In genomic region chr18:55579888-55580287, GRCh38 we compare ENCODE assay signal across 22 cellular contexts. TPM values are rescaled to one million over a fixed set of nuclear protein-coding genes. Genes with fewer than 3 reads are reported as not detected.
A peak's percentile ranks its signal among the peaks of the same experiment; 100 is the strongest.
DNase-seq lines count a peak whose midpoint lies in the region; ATAC-seq, FAIRE-seq and TF ChIP-seq lines count a peak whose summit lies in the region.
"Had no signal": no experiment of that assay in that cellular context is flagged by ENCODE, and none has a peak within 500 bp of the region (broad histone marks: within the 10 kb centered on the region; RNA-seq: fewer than 3 reads in every experiment).

No MANE protein-coding gene starts in this region.

- H3K36me3 ChIP-seq in BE2C (peaks cover 22% of the 10 kb centered on the region), Loucy (ENCODE audit: insufficient read depth, low read length) (no peaks in the 10 kb centered on the region), H1 (ENCODE audit: control insufficient read depth in 2 of 4, insufficient read depth in 4 of 4, low read length in 3 of 4) (peaks cover 0 to 33% (median 0%) of the 10 kb centered on the region in 4 experiments; a peak in 1 of 8 replicates), brain microvascular endothelial cell (replicated peaks) (no peaks in the 10 kb centered on the region)
- H3K36me3 ChIP-seq: lower lobe of right lung had no signal

- H2BK20ac ChIP-seq in H1 (ENCODE audit: low read length): no peak overlapping the region

- H4K20me1 ChIP-seq in Loucy (ENCODE audit: insufficient read depth, low read length, poor library complexity, severe bottlenecking) (peaks cover 7% of the 10 kb centered on the region), H1 (replicated peaks in 1 of 2; ENCODE audit: control insufficient read depth in 1 of 2, insufficient read depth in 2 of 2, low read length in 2 of 2) (no peaks in the 10 kb centered on the region)

- no peak overlapping the region for H4K8ac ChIP-seq in H1 (ENCODE audit: extremely low read depth, insufficient read depth, low read length)

- H3K23me2 ChIP-seq in H1 (ENCODE audit: low read depth, low read length): no peaks in the 10 kb centered on the region; the same call in 1 of the 2 replicates

- H2BK12ac ChIP-seq in H1 (ENCODE audit: low read depth, low read length): no peak overlapping the region

- no peak overlapping the region for H3K18ac ChIP-seq in H1 (ENCODE audit: extremely low read depth, low read length)

- H3K4me1 ChIP-seq in BE2C: peaks cover 13% of the 10 kb centered on the region
- H3K4me1 ChIP-seq in Loucy (ENCODE audit: insufficient read depth, low read length, poor library complexity, severe bottlenecking): peaks cover 52% of the 10 kb centered on the region
- H3K4me1 ChIP-seq in H1 (replicated peaks in 1 of 4; ENCODE audit: control insufficient read depth in 3 of 4, insufficient read depth in 4 of 4, low read length in 3 of 4): peaks cover 0 to 34% (median 11%) of the 10 kb centered on the region in 4 experiments; a peak in 5 of 7 replicates

- H3K9me3 ChIP-seq in BE2C (no peaks in the 10 kb centered on the region), Loucy (ENCODE audit: insufficient read depth, low read depth, low read length) (no peaks in the 10 kb centered on the region), H1 (ENCODE audit: insufficient read depth in 2 of 2, low read depth in 1 of 2, low read length in 1 of 2) (no peaks in the 10 kb centered on the region)
- H3K9me3 ChIP-seq: lower lobe of right lung, SK-N-SH had no signal

- H3K4me3 ChIP-seq in BE2C (ENCODE audit: low read depth, low read length): peak overlapping the region; percentile 74
- no peak overlapping the region for H3K4me3 ChIP-seq in Loucy (ENCODE audit: low read length, poor library complexity, severe bottlenecking)
- no peak overlapping the region for H3K4me3 ChIP-seq in H1 (ENCODE audit: extremely low read depth in 1 of 4, insufficient read depth in 2 of 4, low read depth in 3 of 4, low read length in 4 of 4)
- H3K4me3 ChIP-seq in brain microvascular endothelial cell (ENCODE audit: low read depth, low read length): no peak overlapping the region
- H3K4me3 ChIP-seq: GM12878, lower lobe of right lung had no signal

- no peak overlapping the region for H3K4ac ChIP-seq in H1 (replicated peaks; ENCODE audit: insufficient read length, low read depth, low read length)

- peak overlapping the region; percentile 44 for H3K4me3 Mint-ChIP-seq in nephron progenitor cell
- no peak overlapping the region for H3K4me3 Mint-ChIP-seq in effector memory CD8-positive, alpha-beta T cell
- H3K4me3 Mint-ChIP-seq: activated B cell treated with CpG ODN at 0.5 μM for 24 hours; activated naive CD4-positive, alpha-beta T cell treated with anti-CD3 and anti-CD28 coated beads for 36 hours had no signal

- TF ChIP-seq POLR2A in H1 (IDR thresholded peaks at IDR 0.05; ENCODE audit: control extremely low read depth in 1 of 2, low read depth in 2 of 2, low read length in 2 of 2): no peak

- no peak overlapping the region for H2BK120ac ChIP-seq in H1 (replicated peaks; ENCODE audit: low read depth, low read length)

- TF ChIP-seq RAD21 in H1 (IDR thresholded peaks at IDR 0.05 in 1 of 2, conservative IDR thresholded peaks at IDR 0.05 in 1 of 2; ENCODE audit: low read depth in 2 of 2, low read length in 2 of 2): no peak

- no peak overlapping the region for H3K56ac ChIP-seq in H1 (replicated peaks; ENCODE audit: insufficient read length, low read depth, low read length)

- H3K4me1 Mint-ChIP-seq in nephron progenitor cell: peaks cover 78% of the 10 kb centered on the region
- no peaks in the 10 kb centered on the region for H3K4me1 Mint-ChIP-seq in effector memory CD8-positive, alpha-beta T cell (ENCODE audit: low read depth in 2 of 2)

- no peaks in the 10 kb centered on the region for H3K9me3 Mint-ChIP-seq in nephron progenitor cell
- no peaks in the 10 kb centered on the region for H3K9me3 Mint-ChIP-seq in effector memory CD8-positive, alpha-beta T cell
- H3K9me3 Mint-ChIP-seq: activated B cell treated with CpG ODN at 0.5 μM for 24 hours; activated naive CD4-positive, alpha-beta T cell treated with anti-CD3 and anti-CD28 coated beads for 36 hours had no signal

- no peak overlapping the region for H2BK5ac ChIP-seq in H1 (ENCODE audit: low read depth, low read length)

- TF ChIP-seq EP300 in H1 (IDR thresholded peaks at IDR 0.05; ENCODE audit: borderline replicate concordance in 1 of 2, low read depth in 2 of 2, low read length in 2 of 2): no peak

- no peak for FAIRE-seq in H1 (lab: Jason Lieb, UNC)
- FAIRE-seq: GM12878, islet of Langerhans, RCC 7860 had no signal

- no peak overlapping the region for H4K91ac ChIP-seq in H1 (replicated peaks; ENCODE audit: insufficient read length, low read length)

- no peaks in the 10 kb centered on the region for H3F3A ChIP-seq in Loucy (ENCODE audit: low read depth)

- in situ Hi-C loops in brain microvascular endothelial cell (cut with HindIII; ENCODE audit: low pct_ligation_motif_present, low sequenced_read_pairs): no loop called here

- H3K36me3 Mint-ChIP-seq in nephron progenitor cell (ENCODE audit: low read depth): peaks cover 18% of the 10 kb centered on the region
- H3K36me3 Mint-ChIP-seq in effector memory CD8-positive, alpha-beta T cell (ENCODE audit: insufficient read depth): no peaks in the 10 kb centered on the region

- POLR2A ChIA-PET in H1 (lab: Charles Lee; ENCODE audit: partially characterized antibody): no interaction called here

- no peak for TF ChIP-seq CTCF in BE2C (IDR thresholded peaks at IDR 0.05; ENCODE audit: low read depth, low read length)
- no peak for TF ChIP-seq CTCF in Loucy (conservative IDR thresholded peaks at IDR 0.05; ENCODE audit: low read length)
- no peak for TF ChIP-seq CTCF in H1 (IDR thresholded peaks at IDR 0.05; ENCODE audit: control extremely low read depth in 1 of 3, insufficient read depth in 1 of 3, low read depth in 1 of 3, low read length in 3 of 3)
- no peak for TF ChIP-seq CTCF in nephron progenitor cell (IDR thresholded peaks at IDR 0.05)
- TF ChIP-seq CTCF in brain microvascular endothelial cell (IDR thresholded peaks at IDR 0.05; ENCODE audit: low read depth, low read length, missing control alignments): no peak

- H3K23ac ChIP-seq in H1 (ENCODE audit: insufficient read length): no peak overlapping the region

- H2AFZ ChIP-seq in Loucy (ENCODE audit: low read length) (no peak overlapping the region), H1 (ENCODE audit: low read length) (no peak overlapping the region)

- H3K4me2 ChIP-seq in Loucy (ENCODE audit: low read depth, low read length, poor library complexity, severe bottlenecking) (peak overlapping the region; percentile 71), H1 (ENCODE audit: insufficient read depth in 1 of 2, low read depth in 2 of 2, low read length in 2 of 2) (peak overlapping the region in 1 of 2 experiments; percentile 12; a peak in 1 of 4 replicates)
- H3K4me2 ChIP-seq: SK-N-SH had no signal

- H3K27ac ChIP-seq in H1 (ENCODE audit: low read depth, low read length): no peak overlapping the region
- no peak overlapping the region for H3K27ac ChIP-seq in brain microvascular endothelial cell
- H3K27ac ChIP-seq: lower lobe of right lung had no signal

- no peaks in the 10 kb centered on the region for H3K9me2 ChIP-seq in Loucy (replicated peaks; ENCODE audit: low read depth, low read length)
- H3K9me2 ChIP-seq: SK-N-SH had no signal

- ATAC-seq in HG02678 (IDR thresholded peaks at IDR 0.05; ENCODE audit: unreplicated experiment): no peak
- no peak for ATAC-seq in effector memory CD8-positive, alpha-beta T cell (replicated peaks)
- ATAC-seq: GM12878, lower lobe of right lung, right cardiac atrium had no signal

- peak overlapping the region; percentile 3 for H3K27ac Mint-ChIP-seq in nephron progenitor cell
- no peak overlapping the region for H3K27ac Mint-ChIP-seq in effector memory CD8-positive, alpha-beta T cell
- H3K27ac Mint-ChIP-seq: activated B cell treated with CpG ODN at 0.5 μM for 24 hours; activated naive CD4-positive, alpha-beta T cell treated with anti-CD3 and anti-CD28 coated beads for 36 hours had no signal

- 86% methylated on average over 2 of the region's 2 CpGs; no CpG with 5 or more reads in 1 of the 2 experiments for WGBS in H1 (ENCODE audit: extremely low coverage in 1 of 2, insufficient coverage in 1 of 2, insufficient read length in 1 of 2, insufficient replicate concordance in 2 of 2, low coverage in 1 of 2, low lambda C conversion rate in 2 of 2, missing lambda C conversion rate in 1 of 2), 2 experiments

- H4K5ac ChIP-seq in H1 (ENCODE audit: insufficient read length, low read depth, low read length): peak overlapping the region; percentile 51

- no peaks in the 10 kb centered on the region for H3K27me3 ChIP-seq in BE2C
- H3K27me3 ChIP-seq in Loucy (ENCODE audit: insufficient read depth, low read length, poor library complexity, severe bottlenecking): no peaks in the 10 kb centered on the region
- no peaks in the 10 kb centered on the region for H3K27me3 ChIP-seq in H1 (replicated peaks in 1 of 4; ENCODE audit: control insufficient read depth in 3 of 4, extremely low read depth in 1 of 4, insufficient read depth in 3 of 4, low read length in 3 of 4)
- H3K27me3 ChIP-seq in brain microvascular endothelial cell (replicated peaks): no peaks in the 10 kb centered on the region

- H2AK5ac ChIP-seq in H1 (ENCODE audit: low read depth, low read length): no peak overlapping the region

- H3K9ac ChIP-seq in Loucy (ENCODE audit: low read depth, low read length, poor library complexity, severe bottlenecking) (no peak overlapping the region), H1 (replicated peaks in 1 of 4; ENCODE audit: extremely low read depth in 1 of 4, low read depth in 3 of 4, low read length in 3 of 4) (no peak overlapping the region)
- H3K9ac ChIP-seq: SK-N-SH had no signal

- no peak overlapping the region for H2BK15ac ChIP-seq in H1 (ENCODE audit: low read length)

- H3K79me2 ChIP-seq in Loucy (ENCODE audit: insufficient read depth, low read length) (peaks cover 57% of the 10 kb centered on the region), H1 (ENCODE audit: control insufficient read depth in 1 of 2, insufficient read depth in 2 of 2, low read length in 2 of 2) (peaks cover 0 to 91% of the 10 kb centered on the region in 2 experiments; a peak in 3 of 4 replicates)

- no peaks in the 10 kb centered on the region for H3K27me3 Mint-ChIP-seq in nephron progenitor cell (ENCODE audit: low read depth, poor library complexity)
- H3K27me3 Mint-ChIP-seq in effector memory CD8-positive, alpha-beta T cell: no peaks in the 10 kb centered on the region

- CTCF ChIA-PET in H1 (lab: Charles Lee; ENCODE audit: partially characterized antibody): interaction anchor here (0.7 to 1.3 kb wide), 6 partner anchors 10 to 351 kb away, joined by 3 to 5 read pairs (median 3); no protein-coding TSS in a partner anchor

- peaks cover 5% of the 10 kb centered on the region; the same call in 1 of the 2 replicates for H3K79me1 ChIP-seq in H1 (ENCODE audit: low read depth, low read length)

- DNase-seq in BE2C (no peak), H1 (ENCODE audit: low read depth in 1 of 2, low spot score in 2 of 2) (no peak), nephron progenitor cell (no peak), HUDEP-2 (lab: John Stamatoyannopoulos, UW; ENCODE audit: unreplicated experiment in 76 of 76) (no peak), brain microvascular endothelial cell (no peak)
- DNase-seq in effector memory CD8-positive, alpha-beta T cell: no peak
- DNase-seq: activated B cell treated with CpG ODN at 0.5 μM for 24 hours; activated CD4-positive, alpha-beta T cell treated with anti-CD3 and anti-CD28 coated beads, Interleukin-2, amount 50 U/mL, for 48 hours; activated naive CD4-positive, alpha-beta T cell treated with anti-CD3 and anti-CD28 coated beads for 36 hours; GOT3; lower lobe of right lung; NCI-H1092; NCI-H2227 treated with DMSO at 0.1 percent for 48 hours; nucleus accumbens; right cardiac atrium; SK-N-SH; T-helper 9 cell had no signal

- H3K14ac ChIP-seq in H1 (ENCODE audit: insufficient read length): no peak overlapping the region

RNA-seq across cellular contexts. Expression of gene TCF4, which starts 8.1 kb away (rescaled TPM):
- 96.7 TPM for polyA plus RNA-seq in BE2C (2012; ENCODE audit: insufficient read depth, insufficient read length, low read depth)
- total RNA-seq in H1 (2021; fragmentation: NEBNext Ultra II Directional; extraction: Animal tissue kit (Norgen Biotek cat#: 25700)): 113 and 118 TPM in 2 replicates
- 57.8 and 59.3 TPM in 2 replicates for polyA plus RNA-seq in H1 (2011; rRNA removed)
- polyA plus RNA-seq in H1 (2011; cell fraction: cytosol; rRNA removed): 42.9 TPM
- polyA plus RNA-seq in H1 (2011; cell fraction: nucleus; rRNA removed): 122 TPM
- polyA plus RNA-seq in H1 (2012, experiment 1 of 2): 42.2 to 52.2 TPM (median 50.9 TPM) in 4 replicates
- 4.2 TPM for polyA plus RNA-seq in H1 (2012, experiment 2 of 2)
- 65.1 TPM for polyA plus RNA-seq in H1 (2013, experiment 1 of 2)
- 59.8 TPM for polyA plus RNA-seq in H1 (2013, experiment 2 of 2)
- 352 and 443 TPM in 2 replicates for polyA minus RNA-seq in H1 (2011; rRNA and poly(A)+ RNA removed)
- polyA minus RNA-seq in H1 (2011; cell fraction: cytosol; rRNA and poly(A)+ RNA removed): 85.9 TPM
- 467 TPM for polyA minus RNA-seq in H1 (2011; cell fraction: nucleus; rRNA and poly(A)+ RNA removed)
